In genomic region chrX:65697173-65697572, GRCh38 we compare ENCODE assay signal across 8 cellular contexts. TPM values are rescaled to one million over a fixed set of nuclear protein-coding genes. Genes with fewer than 3 reads are reported as not detected.
A peak's percentile ranks its signal among the peaks of the same experiment; 100 is the strongest.
DNase-seq lines count a peak whose midpoint lies in the region; ATAC-seq, FAIRE-seq and TF ChIP-seq lines count a peak whose summit lies in the region.

No MANE protein-coding gene starts in this region.

- no peaks in the 10 kb centered on the region for H3K9me3 ChIP-seq in SK-N-SH
- no peaks in the 10 kb centered on the region for H3K9me3 ChIP-seq in skeletal muscle satellite cell (replicated peaks; ENCODE audit: low read length)

- POLR2A ChIA-PET in SK-N-SH (lab: Yijun Ruan, JAX), result no interaction called here

- H3K9ac ChIP-seq in SK-N-SH (peak overlapping the region; percentile 38; the same call in 1 of the 2 replicates), skeletal muscle satellite cell (ENCODE audit: low read depth, low read length) (peak overlapping the region; percentile 67)

- peaks cover 100% of the 10 kb centered on the region for H3K79me2 ChIP-seq in SK-N-SH (ENCODE audit: insufficient read depth)

- peaks cover 99% of the 10 kb centered on the region for H4K20me1 ChIP-seq in SK-N-SH (ENCODE audit: insufficient read depth)

- DNase-seq in GM12891 (ENCODE audit: insufficient read length, low spot score) (no peak), SK-N-SH (no peak), fibroblast of mammary gland (ENCODE audit: low read depth) (peak; percentile 61), left colon (no peak), NCI-H1694 treated with DMSO at 0.1 percent for 48 hours (lab: John Stamatoyannopoulos, UW) (no peak)

- H3K4me2 ChIP-seq in SK-N-SH (peak overlapping the region; percentile 45), skeletal muscle satellite cell (ENCODE audit: low read length) (peak overlapping the region; percentile 39)

- TF ChIP-seq CTCF in SK-N-SH (IDR thresholded peaks at IDR 0.05) (no peak), fibroblast of mammary gland (conservative IDR thresholded peaks at IDR 0.05; ENCODE audit: control insufficient read depth, insufficient read depth, low read depth, low read length) (no peak)

- no peak for TF ChIP-seq POLR2A in GM12891 (IDR thresholded peaks at IDR 0.05; ENCODE audit: low read depth, low read length)

- H3K4me1 ChIP-seq in SK-N-SH (ENCODE audit: control insufficient read depth in 1 of 2, insufficient read depth in 2 of 2, low read depth in 1 of 2, low read length in 1 of 2), result peaks cover 0 to 22% of the 10 kb centered on the region in 2 experiments; a peak in 1 of 4 replicates
- H3K4me1 ChIP-seq in skeletal muscle satellite cell (ENCODE audit: control insufficient read depth, insufficient read depth, low read length), result peaks cover 46% of the 10 kb centered on the region

- no peak for TF ChIP-seq RAD21 in SK-N-SH (IDR thresholded peaks at IDR 0.05; ENCODE audit: low read length)

- intact Hi-C loops in left colon (cut with DNase I, micrococcal nuclease), result no loop called here

- CTCF ChIA-PET in SK-N-SH (lab: Yijun Ruan, JAX), result no interaction called here

- H3K27ac ChIP-seq in SK-N-SH (ENCODE audit: low read depth in 2 of 2, low read length in 1 of 2), result peak overlapping the region in 1 of 2 experiments; percentile 77; a peak in 2 of 4 replicates

- H3F3A ChIP-seq in SK-N-SH (replicated peaks; ENCODE audit: insufficient read depth), result peaks cover 10% of the 10 kb centered on the region

- ATAC-seq in HG03354 (IDR thresholded peaks at IDR 0.05; ENCODE audit: poor library complexity, severe bottlenecking, unreplicated experiment) (no peak), left colon (no peak), GM19395 (IDR thresholded peaks at IDR 0.05; ENCODE audit: unreplicated experiment) (no peak)

- FAIRE-seq in GM12891 (lab: Jason Lieb, UNC), result no peak

- TF ChIP-seq EP300 in SK-N-SH (IDR thresholded peaks at IDR 0.05; ENCODE audit: borderline replicate concordance in 1 of 2, low read depth in 1 of 2, low read length in 1 of 2), result no peak

- H2AFZ ChIP-seq in SK-N-SH (ENCODE audit: low read depth), result no peak overlapping the region

- H3K9me2 ChIP-seq in SK-N-SH, result no peaks in the 10 kb centered on the region

- peaks cover 0 to 3% of the 10 kb centered on the region in 2 experiments for H3K36me3 ChIP-seq in SK-N-SH (replicated peaks in 1 of 2; ENCODE audit: control insufficient read depth in 1 of 2, insufficient read depth in 2 of 2, low read length in 1 of 2)
- H3K36me3 ChIP-seq in skeletal muscle satellite cell (ENCODE audit: insufficient read depth, low read length), result peaks cover 9% of the 10 kb centered on the region

- H3K4me3 ChIP-seq in SK-N-SH (ENCODE audit: low read depth in 2 of 2, low read length in 1 of 2) (no peak overlapping the region; a peak in 1 of 4 replicates), fibroblast of mammary gland (ENCODE audit: control insufficient read depth, low read depth, low read length) (no peak overlapping the region), skeletal muscle satellite cell (ENCODE audit: low read length) (no peak overlapping the region)

- H3K27me3 ChIP-seq in SK-N-SH (ENCODE audit: insufficient read depth) (no peaks in the 10 kb centered on the region; the same call in 1 of the 2 replicates), skeletal muscle satellite cell (ENCODE audit: control insufficient read depth, insufficient read depth, low read length) (no peaks in the 10 kb centered on the region)

- 38% methylated on average over 2 of the region's 2 CpGs for WGBS in SK-N-SH (ENCODE audit: low lambda C conversion rate)

TF ChIP-seq in GM12891, 5 proteins besides CTCF, POLR2A, EP300 and RAD21:
- no peak for TF ChIP-seq TAF1 (IDR thresholded peaks at IDR 0.05; ENCODE audit: low read depth, low read length)
- TF ChIP-seq SPI1 (IDR thresholded peaks at IDR 0.05; ENCODE audit: low read depth, low read length), result peak; percentile 18; the same call in 1 of the 2 replicates

TF ChIP-seq in SK-N-SH, 30 proteins besides CTCF, POLR2A, EP300 and RAD21:
- TF ChIP-seq EZH2phosphoT487 (IDR thresholded peaks at IDR 0.05; ENCODE audit: borderline replicate concordance, low read depth) (no peak), FOSL2 (IDR thresholded peaks at IDR 0.05; ENCODE audit: borderline replicate concordance, low read depth) (no peak), YY1 (IDR thresholded peaks at IDR 0.05; ENCODE audit: low read depth) (no peak), PBX3 (IDR thresholded peaks at IDR 0.05) (no peak; the same call in 1 of the 2 replicates), SIN3A (IDR thresholded peaks at IDR 0.05; ENCODE audit: borderline replicate concordance, low read depth, low read length) (no peak), GATA2 (CRISPR knock-in tag; IDR thresholded peaks at IDR 0.05) (no peak)
- TF ChIP-seq, protein P1, sequence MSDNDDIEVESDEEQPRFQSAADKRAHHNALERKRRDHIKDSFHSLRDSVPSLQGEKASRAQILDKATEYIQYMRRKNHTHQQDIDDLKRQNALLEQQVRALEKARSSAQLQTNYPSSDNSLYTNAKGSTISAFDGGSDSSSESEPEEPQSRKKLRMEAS (IDR thresholded peaks at IDR 0.05; ENCODE audit: low read depth), result no peak
- TF ChIP-seq, protein P2, sequence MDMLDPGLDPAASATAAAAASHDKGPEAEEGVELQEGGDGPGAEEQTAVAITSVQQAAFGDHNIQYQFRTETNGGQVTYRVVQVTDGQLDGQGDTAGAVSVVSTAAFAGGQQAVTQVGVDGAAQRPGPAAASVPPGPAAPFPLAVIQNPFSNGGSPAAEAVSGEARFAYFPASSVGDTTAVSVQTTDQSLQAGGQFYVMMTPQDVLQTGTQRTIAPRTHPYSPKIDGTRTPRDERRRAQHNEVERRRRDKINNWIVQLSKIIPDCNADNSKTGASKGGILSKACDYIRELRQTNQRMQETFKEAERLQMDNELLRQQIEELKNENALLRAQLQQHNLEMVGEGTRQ (IDR thresholded peaks at IDR 0.05; ENCODE audit: borderline replicate concordance, low read depth, low read length), result no peak
- TF ChIP-seq, protein P3, sequence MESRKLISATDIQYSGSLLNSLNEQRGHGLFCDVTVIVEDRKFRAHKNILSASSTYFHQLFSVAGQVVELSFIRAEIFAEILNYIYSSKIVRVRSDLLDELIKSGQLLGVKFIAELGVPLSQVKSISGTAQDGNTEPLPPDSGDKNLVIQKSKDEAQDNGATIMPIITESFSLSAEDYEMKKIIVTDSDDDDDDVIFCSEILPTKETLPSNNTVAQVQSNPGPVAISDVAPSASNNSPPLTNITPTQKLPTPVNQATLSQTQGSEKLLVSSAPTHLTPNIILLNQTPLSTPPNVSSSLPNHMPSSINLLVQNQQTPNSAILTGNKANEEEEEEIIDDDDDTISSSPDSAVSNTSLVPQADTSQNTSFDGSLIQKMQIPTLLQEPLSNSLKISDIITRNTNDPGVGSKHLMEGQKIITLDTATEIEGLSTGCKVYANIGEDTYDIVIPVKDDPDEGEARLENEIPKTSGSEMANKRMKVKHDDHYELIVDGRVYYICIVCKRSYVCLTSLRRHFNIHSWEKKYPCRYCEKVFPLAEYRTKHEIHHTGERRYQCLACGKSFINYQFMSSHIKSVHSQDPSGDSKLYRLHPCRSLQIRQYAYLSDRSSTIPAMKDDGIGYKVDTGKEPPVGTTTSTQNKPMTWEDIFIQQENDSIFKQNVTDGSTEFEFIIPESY (IDR thresholded peaks at IDR 0.05; ENCODE audit: borderline replicate concordance, low read depth), result no peak

RNA-seq across cellular contexts. Expression of gene MSN, which starts 29.7 kb away (rescaled TPM):
- 196 TPM for polyA plus RNA-seq in GM12891 (2012; ENCODE audit: low read depth, missing spikeins)
- 189 and 226 TPM in 2 replicates for polyA plus RNA-seq in SK-N-SH (2012; rRNA removed)
- polyA plus RNA-seq in SK-N-SH (2012; cell fraction: cytosol; rRNA removed), result 139 and 159 TPM in 2 replicates
- polyA plus RNA-seq in SK-N-SH (2012; cell fraction: nucleus; rRNA removed), result 133 and 207 TPM in 2 replicates
- 315 and 428 TPM in 2 replicates for total RNA-seq in skeletal muscle satellite cell (2012; rRNA removed)
- total RNA-seq in left colon, result 10 to 100 TPM; 24.8 to 52.8 TPM
